Comparison of ENCODE assay signal across 11 cellular contexts in genomic region chr2:200795044-200795443, GRCh38. TPM values are rescaled to one million over a fixed set of nuclear protein-coding genes. Genes with fewer than 3 reads are reported as not detected.
DNase-seq lines count a peak whose midpoint lies in the region; ATAC-seq, FAIRE-seq and TF ChIP-seq lines count a peak whose summit lies in the region.
"Had no signal": no experiment of that assay in that cellular context is flagged by ENCODE, and none has a peak within 500 bp of the region (broad histone marks: within the 10 kb centered on the region; RNA-seq: fewer than 3 reads in every experiment).

No MANE protein-coding gene starts in this region.

- no peak overlapping the region for H3K4me3 ChIP-seq in ACC112 (ENCODE audit: low read depth, low read length)
- no peak overlapping the region for H3K4me3 ChIP-seq in cardiac fibroblast (replicated peaks in 1 of 2; ENCODE audit: low read depth in 2 of 2, low read length in 2 of 2)
- H3K4me3 ChIP-seq in HepG2 (replicated peaks in 1 of 3; ENCODE audit: insufficient read depth in 1 of 3, low read depth in 2 of 3, low read length in 3 of 3) = no peak overlapping the region
- no peak overlapping the region for H3K4me3 ChIP-seq in esophagus muscularis mucosa

- no peaks in the 10 kb centered on the region for H3K9me3 ChIP-seq in HepG2 (ENCODE audit: low read length)
- no peaks in the 10 kb centered on the region for H3K9me3 ChIP-seq in esophagus muscularis mucosa

- H3K4me1 ChIP-seq in ACC112 (ENCODE audit: control insufficient read depth, insufficient read depth, low read length, unreplicated experiment) (peaks cover 37% of the 10 kb centered on the region), HepG2 (ENCODE audit: insufficient read depth, low read length) (peaks cover 29% of the 10 kb centered on the region), esophagus muscularis mucosa (peaks cover 0 to 14% (median 0%) of the 10 kb centered on the region in 4 donors)

- TF ChIP-seq POLR2A in HepG2 (IDR thresholded peaks at IDR 0.05; ENCODE audit: insufficient read depth in 1 of 2, low read depth in 2 of 2, low read length in 2 of 2) (no peak), esophagus muscularis mucosa (IDR thresholded peaks at IDR 0.05; ENCODE audit: low read depth) (no peak)

- H2AFZ ChIP-seq in ACC112 (ENCODE audit: low read length, unreplicated experiment) (peak overlapping the region; percentile 10), HepG2 (ENCODE audit: low read length) (no peak overlapping the region)

- no peak for FAIRE-seq in HepG2 (lab: Jason Lieb, UNC)
- FAIRE-seq: urothelium cell line had no signal

- TF ChIP-seq CTCF in cardiac fibroblast (IDR thresholded peaks at IDR 0.05; ENCODE audit: low read depth, low read length) = no peak
- TF ChIP-seq CTCF in HepG2 (CRISPR knock-in tag; IDR thresholded peaks at IDR 0.05) = peak; percentile 77
- no peak for TF ChIP-seq CTCF in esophagus muscularis mucosa (IDR thresholded peaks at IDR 0.05)

- whole genome bisulfite sequencing in HepG2 (ENCODE audit: low lambda C conversion rate) = 7% methylated on average over 8 of the region's 8 CpGs
- WGBS in esophagus muscularis mucosa = 74% methylated on average over 8 of the region's 8 CpGs

- POLR2A ChIA-PET in HepG2 (lab: Yijun Ruan, JAX) = interaction anchor here (0.9 to 1.1 kb wide), 3 partner anchors 9 to 53 kb away, joined by 3 to 4 read pairs (median 3); no protein-coding TSS in a partner anchor

- no TSS peak for BruUV-seq in HepG2 (replicated peaks; lab: Mats Ljungman, UMichigan)

- ATAC-seq in HepG2 (peak; percentile 71), HG02798 (IDR thresholded peaks at IDR 0.05; ENCODE audit: poor library complexity, unreplicated experiment) (no peak)

- in situ Hi-C loops in HepG2 (cut with HindIII; ENCODE audit: extremely low pct_ligation_motif_present, low pct_unique_long_range_greater_than_20kb) = no loop called here

- TF ChIP-seq EP300 in HepG2 (IDR thresholded peaks at IDR 0.05; ENCODE audit: low read depth in 2 of 2, low read length in 2 of 2) = no peak
- TF ChIP-seq EP300 in HepG2 (CRISPR knock-in tag; IDR thresholded peaks at IDR 0.05; ENCODE audit: borderline replicate concordance) = no peak
- no peak for TF ChIP-seq EP300 in esophagus muscularis mucosa (IDR thresholded peaks at IDR 0.05)

- peak overlapping the region; percentile 61 for H3K4me2 ChIP-seq in HepG2 (ENCODE audit: low read depth, low read length)

- H3K79me2 ChIP-seq in ACC112 (ENCODE audit: control insufficient read depth, insufficient read depth, low read length, unreplicated experiment) = no peaks in the 10 kb centered on the region
- no peaks in the 10 kb centered on the region for H3K79me2 ChIP-seq in HepG2 (ENCODE audit: insufficient read depth, low read length)

- CTCF ChIA-PET in HepG2 (lab: Yijun Ruan, JAX; ENCODE audit: low intra/inter-chr PET ratio, low total read pairs) = interaction anchor here (1.0 kb wide), 1 partner anchor 81 kb away, joined by 4 read pairs; no protein-coding TSS in a partner anchor

- H3K27me3 ChIP-seq in ACC112 (ENCODE audit: insufficient read depth, low read length) (no peaks in the 10 kb centered on the region), HepG2 (ENCODE audit: control insufficient read depth in 1 of 2, insufficient read depth in 2 of 2, low read length in 2 of 2) (no peaks in the 10 kb centered on the region), esophagus muscularis mucosa (no peaks in the 10 kb centered on the region)

- peak overlapping the region; percentile 31 for H3K27ac ChIP-seq in ACC112 (ENCODE audit: low read depth, low read length)
- H3K27ac ChIP-seq in HepG2 (ENCODE audit: extremely low read length, insufficient read depth, low read length) = no peak overlapping the region
- no peak overlapping the region for H3K27ac ChIP-seq in esophagus muscularis mucosa (replicated peaks in 1 of 4)

- intact Hi-C loops in HepG2 (cut with micrococcal nuclease; ENCODE audit: unreplicated experiment) (loop anchor here (2.0 to 5.0 kb wide), 3 partner anchors 18 to 83 kb away; no protein-coding TSS in a partner anchor), esophagus muscularis mucosa (cut with DNase I) (no loop called here)

- peak; percentile 40; the same call in 1 of the 2 replicates for TF ChIP-seq RAD21 in HepG2 (CRISPR knock-in tag; IDR thresholded peaks at IDR 0.05)

- no peaks in the 10 kb centered on the region for H4K20me1 ChIP-seq in HepG2 (ENCODE audit: insufficient read depth, low read length)

- peak; percentile 70 for DNase-seq in MV-4-11 (lab: John Stamatoyannopoulos, UW)
- DNase-seq in cardiac fibroblast (ENCODE audit: low read depth in 2 of 2) = peak; percentile 55 to 62
- DNase-seq in HepG2 (ENCODE audit: low spot score) = peak; percentile 25
- DNase-seq in cerebellar nuclear complex (lab: John Stamatoyannopoulos, UW) = no peak
- no peak for DNase-seq in activated effector memory CD4-positive, alpha-beta T cell treated with anti-CD3 and anti-CD28 coated beads, Interleukin-2, amount 50 U/mL, for 16 hours
- DNase-seq in esophagus muscularis mucosa (ENCODE audit: extremely low spot score) = no peak
- DNase-seq: amniotic stem cell, DMS79 had no signal

- no peak overlapping the region for H3K9ac ChIP-seq in HepG2 (ENCODE audit: insufficient read depth, low read depth, low read length)

- no peaks in the 10 kb centered on the region for H3K36me3 ChIP-seq in ACC112 (ENCODE audit: insufficient read depth, low read length)
- H3K36me3 ChIP-seq in HepG2 (replicated peaks in 1 of 2; ENCODE audit: control insufficient read depth in 1 of 2, insufficient read depth in 2 of 2, low read length in 2 of 2) = no peaks in the 10 kb centered on the region
- H3K36me3 ChIP-seq in esophagus muscularis mucosa = no peaks in the 10 kb centered on the region

TF ChIP-seq in HepG2, 621 proteins besides CTCF, POLR2A, EP300 and RAD21 (continues in another document):
- peak; percentile 82 for TF ChIP-seq CEBPB (IDR thresholded peaks at IDR 0.05; ENCODE audit: borderline replicate concordance, low read depth, low read length)
- TF ChIP-seq PAWR (CRISPR knock-in tag; IDR thresholded peaks at IDR 0.05; ENCODE audit: borderline replicate concordance) = no peak
- no peak for TF ChIP-seq ZNF691 (CRISPR knock-in tag; IDR thresholded peaks at IDR 0.05; ENCODE audit: borderline replicate concordance, low read depth)
- TF ChIP-seq RXRB (CRISPR knock-in tag; IDR thresholded peaks at IDR 0.05; ENCODE audit: borderline replicate concordance) = peak; percentile 49
- no peak for TF ChIP-seq ZNF577 (CRISPR knock-in tag; IDR thresholded peaks at IDR 0.05; ENCODE audit: borderline replicate concordance, low read depth)
- TF ChIP-seq KDM3A (CRISPR knock-in tag; IDR thresholded peaks at IDR 0.05; ENCODE audit: low read depth) = 0 out of 2 replicates have a peak, but pooled peaks have one; percentile 26
- TF ChIP-seq SALL1 (CRISPR knock-in tag; IDR thresholded peaks at IDR 0.05) = peak; percentile 32; the same call in 1 of the 2 replicates
- peak; percentile 78 for TF ChIP-seq CEBPG (CRISPR knock-in tag; IDR thresholded peaks at IDR 0.05)
- TF ChIP-seq, protein P1, sequence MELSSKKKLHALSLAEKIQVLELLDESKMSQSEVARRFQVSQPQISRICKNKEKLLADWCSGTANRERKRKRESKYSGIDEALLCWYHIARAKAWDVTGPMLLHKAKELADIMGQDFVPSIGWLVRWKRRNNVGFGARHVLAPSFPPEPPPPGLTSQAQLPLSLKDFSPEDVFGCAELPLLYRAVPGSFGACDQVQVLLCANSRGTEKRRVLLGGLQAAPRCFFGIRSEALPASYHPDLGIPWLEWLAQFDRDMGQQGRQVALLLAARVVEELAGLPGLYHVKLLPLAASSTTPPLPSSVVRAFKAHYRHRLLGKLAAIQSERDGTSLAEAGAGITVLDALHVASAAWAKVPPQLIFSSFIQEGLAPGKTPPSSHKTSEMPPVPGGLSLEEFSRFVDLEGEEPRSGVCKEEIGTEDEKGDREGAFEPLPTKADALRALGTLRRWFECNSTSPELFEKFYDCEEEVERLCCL (CRISPR knock-in tag; IDR thresholded peaks at IDR 0.05; ENCODE audit: borderline replicate concordance) = no peak
- TF ChIP-seq SMC3 (IDR thresholded peaks at IDR 0.05; ENCODE audit: low read length) = peak; percentile 61
- TF ChIP-seq RARA (CRISPR knock-in tag; IDR thresholded peaks at IDR 0.05) = peak; percentile 75
- peak; percentile 77 for TF ChIP-seq STAG1 (CRISPR knock-in tag; IDR thresholded peaks at IDR 0.05)
- TF ChIP-seq HMG20A (CRISPR knock-in tag; IDR thresholded peaks at IDR 0.05; ENCODE audit: borderline replicate concordance) = peak; percentile 24; the same call in 1 of the 2 replicates

RNA-seq across cellular contexts. Expression of gene BZW1, which starts 16.7 kb away (rescaled TPM):
- total RNA-seq in HepG2 (2016; rRNA removed; fragmentation: Illumina TruSeq; extraction: Trizol) (384 and 709 TPM in 2 replicates), esophagus muscularis mucosa (100 to 1,000 TPM; 262 to 444 (median 376) TPM)
- 49.4 and 52.0 TPM in 2 replicates for total RNA-seq in HepG2 (2016; cell fraction: cytosol; rRNA removed; fragmentation: Illumina TruSeq; extraction: Trizol; ENCODE audit: low read depth)
- total RNA-seq in HepG2 (2016; cell fraction: insoluble cytoplasmic fraction; rRNA removed; fragmentation: Illumina TruSeq; extraction: Trizol) = 384 and 712 TPM in 2 replicates
- 128 and 149 TPM in 2 replicates for total RNA-seq in HepG2 (2016; cell fraction: membrane; rRNA removed; fragmentation: Illumina TruSeq; extraction: Trizol)
- 204 and 212 TPM in 2 replicates for total RNA-seq in HepG2 (2016; cell fraction: nucleus; rRNA removed; fragmentation: Illumina TruSeq; extraction: Trizol)
- 102 and 106 TPM in 2 replicates for polyA plus RNA-seq in HepG2 (2011; rRNA removed)
- polyA plus RNA-seq in HepG2 (2011; cell fraction: cytosol; rRNA removed) = 66.0 and 86.9 TPM in 2 replicates
- polyA plus RNA-seq in HepG2 (2011; cell fraction: nucleus; rRNA removed) = 34.9 and 38.3 TPM in 2 replicates
- polyA plus RNA-seq in HepG2 (2012) = 149 and 200 TPM in 2 replicates
- 39.8 and 47.1 TPM in 2 replicates for polyA plus RNA-seq in HepG2 (2016; cell fraction: cytosol; fragmentation: Illumina TruSeq; extraction: Trizol; ENCODE audit: low read depth)
- 442 and 506 TPM in 2 replicates for polyA plus RNA-seq in HepG2 (2016; cell fraction: insoluble cytoplasmic fraction; fragmentation: Illumina TruSeq; extraction: Trizol; ENCODE audit: low read depth)
- 90.4 and 101 TPM in 2 replicates for polyA plus RNA-seq in HepG2 (2016; cell fraction: membrane; fragmentation: Illumina TruSeq; extraction: Trizol; ENCODE audit: low read depth)
- 131 and 143 TPM in 2 replicates for polyA plus RNA-seq in HepG2 (2016; cell fraction: nucleus; fragmentation: Illumina TruSeq; extraction: Trizol; ENCODE audit: insufficient read depth, low read depth)
- 198 and 668 TPM in 2 replicates for polyA minus RNA-seq in HepG2 (2011; rRNA and poly(A)+ RNA removed; ENCODE audit: low replicate concordance)
- polyA minus RNA-seq in HepG2 (2011; cell fraction: cytosol; rRNA and poly(A)+ RNA removed) = 190 and 223 TPM in 2 replicates
- polyA minus RNA-seq in HepG2 (2011; cell fraction: nucleus; rRNA and poly(A)+ RNA removed) = 207 and 220 TPM in 2 replicates

Comparison
In these comparisons a context has a peak if more than half of its experiments do, and no peak if none do; other contexts are left out.
1. DNase-seq: peak in MV-4-11 (single experiment), cardiac fibroblast (2 of 2) and HepG2 (single experiment); none in cerebellar nuclear complex (0 of 2), activated effector memory CD4-positive, alpha-beta T cell treated with anti-CD3 and anti-CD28 coated beads, Interleukin-2, amount 50 U/mL, for 16 hours (single experiment) and esophagus muscularis mucosa (single experiment).